Comparison of ENCODE assay signal across 25 cellular contexts in the genomic region with DNA sequence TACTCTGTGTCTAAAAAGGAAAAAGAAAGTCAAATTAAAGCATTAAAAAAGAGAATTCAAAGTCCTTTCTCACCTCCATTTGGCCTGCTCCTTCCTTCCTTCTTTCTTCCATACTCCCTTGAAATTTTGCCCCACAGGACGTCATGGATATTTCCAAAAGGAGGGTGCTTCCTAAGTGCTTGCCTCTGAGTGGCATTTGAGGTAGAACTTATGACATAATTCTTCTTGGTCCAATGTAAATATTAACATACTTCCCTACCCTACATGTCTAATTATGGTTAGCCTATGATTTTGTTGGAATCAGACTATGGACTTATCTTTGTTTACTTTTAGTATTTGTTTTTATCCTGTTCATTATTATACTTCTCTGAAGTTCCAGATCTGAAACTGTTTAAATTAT.
DNase-seq lines count a peak whose midpoint lies in the region; ATAC-seq and TF ChIP-seq lines count a peak whose summit lies in the region.
"Had no signal": no experiment of that assay in that cellular context is flagged by ENCODE, and none has a peak within 500 bp of the region (broad histone marks: within the 10 kb centered on the region; RNA-seq: fewer than 3 reads in every experiment).

No MANE protein-coding gene starts in this region.

- peak overlapping the region; percentile 55 for H3K27ac Mint-ChIP-seq in MCF 10A (ENCODE audit: low read depth, unreplicated experiment)
- H3K27ac Mint-ChIP-seq: H9; stimulated activated effector memory CD8-positive, alpha-beta T cell treated with anti-CD3 and anti-CD28 coated beads, Interleukin-12 subunit alpha, Interleukin-12 subunit beta, amount 100 ng/mL, for 72 hours had no signal

- DNase-seq in MCF 10A (ENCODE audit: unreplicated experiment) = no peak
- DNase-seq in breast epithelium (ENCODE audit: low spot score in 2 of 2) = no peak
- DNase-seq in dermis blood vessel endothelial cell = peak; percentile 28
- DNase-seq in aorta = no peak
- no peak for DNase-seq in Kasumi-1 (lab: John Stamatoyannopoulos, UW)
- DNase-seq in NCI-H2196 (lab: John Stamatoyannopoulos, UW; ENCODE audit: unreplicated experiment) = no peak
- no peak for DNase-seq in activated effector memory CD4-positive, alpha-beta T cell treated with anti-CD3 and anti-CD28 coated beads, Interleukin-2, amount 50 U/mL, for 16 hours
- DNase-seq: ACHN; activated naive CD4-positive, alpha-beta T cell; activated T-cell treated with anti-CD3 and anti-CD28 coated beads, Interleukin-2, amount 50 U/mL, for 4 hours; COR-L47; esophagus squamous epithelium; H9; NCI-H1105; NCI-H1930; NCI-H82; stimulated activated CD4-positive, alpha-beta T cell treated with anti-CD3 and anti-CD28 coated beads, Interleukin-2, amount 100 ng/mL, for 48 hours had no signal

- H3K4me3 Mint-ChIP-seq in MCF 10A (ENCODE audit: unreplicated experiment) = no peak overlapping the region
- H3K4me3 Mint-ChIP-seq: activated T-cell treated with anti-CD3 and anti-CD28 coated beads, Interleukin-2, amount 50 U/mL, for 4 hours; H9; stimulated activated effector memory CD8-positive, alpha-beta T cell treated with anti-CD3 and anti-CD28 coated beads, Interleukin-12 subunit alpha, Interleukin-12 subunit beta, amount 100 ng/mL, for 72 hours had no signal

- no peak for TF ChIP-seq CTCF in MCF 10A (IDR thresholded peaks at IDR 0.05; ENCODE audit: unreplicated experiment)
- TF ChIP-seq CTCF in breast epithelium (IDR thresholded peaks at IDR 0.05) = no peak

- H3K4me1 Mint-ChIP-seq in MCF 10A (ENCODE audit: insufficient read depth, unreplicated experiment) = peaks cover 21% of the 10 kb centered on the region
- H3K4me1 Mint-ChIP-seq: stimulated activated effector memory CD8-positive, alpha-beta T cell treated with anti-CD3 and anti-CD28 coated beads, Interleukin-12 subunit alpha, Interleukin-12 subunit beta, amount 100 ng/mL, for 72 hours had no signal

- H3K27me3 ChIP-seq in breast epithelium (no peaks in the 10 kb centered on the region), aorta (ENCODE audit: control insufficient read depth in 1 of 2, insufficient read depth in 2 of 2, low read length in 1 of 2) (no peaks in the 10 kb centered on the region)
- H3K27me3 ChIP-seq: esophagus squamous epithelium, vagina had no signal

- H3K4me1 ChIP-seq in breast epithelium = no peaks in the 10 kb centered on the region
- peaks cover 27% of the 10 kb centered on the region for H3K4me1 ChIP-seq in mesodermal cell (ENCODE audit: control insufficient read depth, insufficient read depth, low read length, poor library complexity, severe bottlenecking)
- peaks cover 0 to 2% of the 10 kb centered on the region in 2 donors for H3K4me1 ChIP-seq in aorta (ENCODE audit: control insufficient read depth in 1 of 2, insufficient read depth in 2 of 2, low read length in 2 of 2)
- H3K4me1 ChIP-seq: vagina had no signal

- POLR2A ChIA-PET in MCF 10A (lab: Yijun Ruan, JAX) = interaction anchor here (0.9 kb wide), 1 partner anchor 10 kb away, joined by 11 read pairs; no protein-coding TSS in a partner anchor

- H3K36me3 Mint-ChIP-seq in MCF 10A (ENCODE audit: insufficient read depth, unreplicated experiment) = no peaks in the 10 kb centered on the region
- H3K36me3 Mint-ChIP-seq: stimulated activated effector memory CD8-positive, alpha-beta T cell treated with anti-CD3 and anti-CD28 coated beads, Interleukin-12 subunit alpha, Interleukin-12 subunit beta, amount 100 ng/mL, for 72 hours had no signal

- H3K9me3 ChIP-seq in breast epithelium (no peaks in the 10 kb centered on the region), mesodermal cell (ENCODE audit: control insufficient read depth, low read length) (no peaks in the 10 kb centered on the region), aorta (ENCODE audit: control insufficient read depth, low read length) (no peaks in the 10 kb centered on the region)
- H3K9me3 ChIP-seq: esophagus squamous epithelium, vagina had no signal

- CTCF ChIA-PET in MCF 10A (lab: Yijun Ruan, JAX) = interaction anchor here (0.9 to 1.2 kb wide), 2 partner anchors 308 to 309 kb away, joined by 3 to 5 read pairs; no protein-coding TSS in a partner anchor

- intact Hi-C loops in MCF 10A (cut with micrococcal nuclease) = loop anchor here (10.0 kb wide), 1 partner anchor 85 kb away; no protein-coding TSS in a partner anchor
- intact Hi-C loops in breast epithelium (cut with DNase I; ENCODE audit: low total_unique reads) = no loop called here
- intact Hi-C loops in aorta (cut with DNase I) = loop anchor here in 1 of 2 donors (10.0 kb wide), 2 partner anchors 205 to 305 kb away; no protein-coding TSS in a partner anchor

- TF ChIP-seq POLR2A in breast epithelium (IDR thresholded peaks at IDR 0.05) = no peak

- no peaks in the 10 kb centered on the region for H3K9me3 Mint-ChIP-seq in MCF 10A (ENCODE audit: unreplicated experiment)
- H3K9me3 Mint-ChIP-seq: H9; stimulated activated effector memory CD8-positive, alpha-beta T cell treated with anti-CD3 and anti-CD28 coated beads, Interleukin-12 subunit alpha, Interleukin-12 subunit beta, amount 100 ng/mL, for 72 hours had no signal

- H3K4me3 ChIP-seq in breast epithelium (no peak overlapping the region), mesodermal cell (ENCODE audit: extremely low read depth, insufficient read depth, low read length, poor library complexity, severe bottlenecking) (no peak overlapping the region), aorta (ENCODE audit: low read length in 2 of 2) (no peak overlapping the region)
- H3K4me3 ChIP-seq: coronary artery, esophagus squamous epithelium, lung, vagina had no signal

- BruUV-seq in MCF 10A (replicated peaks; lab: Mats Ljungman, UMichigan) = no TSS peak

- H3K36me3 ChIP-seq in breast epithelium = no peaks in the 10 kb centered on the region
- H3K36me3 ChIP-seq in mesodermal cell (ENCODE audit: control insufficient read depth, insufficient read depth, low read length) = no peaks in the 10 kb centered on the region
- H3K36me3 ChIP-seq in aorta (ENCODE audit: control insufficient read depth in 1 of 2, insufficient read depth in 2 of 2, low read length in 1 of 2) = no peaks in the 10 kb centered on the region
- H3K36me3 ChIP-seq: esophagus squamous epithelium, vagina had no signal

- no peak overlapping the region for H3K27ac ChIP-seq in breast epithelium
- H3K27ac ChIP-seq in mesodermal cell (ENCODE audit: low read depth, low read length, severe bottlenecking) = peak overlapping the region; percentile 73
- peak overlapping the region; percentile 33 to 67 for H3K27ac ChIP-seq in aorta (ENCODE audit: low read depth in 1 of 2, low read length in 2 of 2)
- H3K27ac ChIP-seq: esophagus squamous epithelium, HL-60, vagina had no signal

- no CpG with 5 or more reads among the region's 1 CpG for WGBS in mesodermal cell (ENCODE audit: insufficient coverage in 2 of 2), 2 experiments
- WGBS in aorta, 2 donors = 6 to 12% methylated on average over 1 of the region's 1 CpG

- ATAC-seq in aorta (ENCODE audit: low FRiP score) = no peak
- ATAC-seq: activated CD4-positive, CD25-positive, alpha-beta regulatory T cell treated with anti-CD3 and anti-CD28 coated beads, Interleukin-2, amount 50 U/mL, for 24 hours; activated T-cell treated with anti-CD3 and anti-CD28 coated beads, Interleukin-2, amount 50 U/mL, for 4 hours; Right ventricle myocardium inferior; stimulated activated effector memory CD8-positive, alpha-beta T cell treated with anti-CD3 and anti-CD28 coated beads, Interleukin-12 subunit alpha, Interleukin-12 subunit beta, amount 100 ng/mL, for 72 hours had no signal

- H3K27me3 Mint-ChIP-seq in MCF 10A (ENCODE audit: insufficient read depth, unreplicated experiment) = no peaks in the 10 kb centered on the region

Comparison
In these comparisons a context has a peak if more than half of its experiments do, and no peak if none do; other contexts are left out.
1. H3K27ac ChIP-seq: peak in mesodermal cell (single experiment) and aorta (2 of 2); none in breast epithelium (0 of 2).